20 cellular contexts compared by ENCODE assay signal in genomic region chr4:77742054-77742453, GRCh38.
"Had no signal": no experiment of that assay in that cellular context is flagged by ENCODE, and none has a peak within 500 bp of the region (broad histone marks: within the 10 kb centered on the region; RNA-seq: fewer than 3 reads in every experiment).

No MANE protein-coding gene starts in this region.

- H3K9ac ChIP-seq: neural progenitor cell, SK-N-SH had no signal

- H3K27ac ChIP-seq: neural progenitor cell, pancreas had no signal

- H3K27me3 Mint-ChIP-seq: activated T-helper 17 cell treated with anti-CD3 and anti-CD28 coated beads, Interleukin-2, amount 50 U/mL, for 72 hours; brain; effector memory CD8-positive, alpha-beta T cell; stimulated activated memory B cell treated with anti-CD40 and anti-IgM and Interleukin-4, amounts not matched to agents 10 μg/mL and 1 μg/mL and 100 μg/mL, for 72 hours; T-cell had no signal

- H3K9me3 ChIP-seq: pancreas, SK-N-SH had no signal

- H3K4me3 Mint-ChIP-seq: activated naive CD4-positive, alpha-beta T cell treated with anti-CD3 and anti-CD28 coated beads for 36 hours; activated T-helper 17 cell treated with anti-CD3 and anti-CD28 coated beads, Interleukin-2, amount 50 U/mL, for 72 hours; brain; effector memory CD8-positive, alpha-beta T cell; immature natural killer cell; neural progenitor cell; stimulated activated memory B cell treated with anti-CD40 and anti-IgM and Interleukin-4, amounts not matched to agents 10 μg/mL and 1 μg/mL and 100 μg/mL, for 72 hours; T-cell had no signal

- H3K4me1 ChIP-seq: neural progenitor cell had no signal

- H3K27ac Mint-ChIP-seq: activated naive CD4-positive, alpha-beta T cell treated with anti-CD3 and anti-CD28 coated beads for 36 hours; activated T-helper 17 cell treated with anti-CD3 and anti-CD28 coated beads, Interleukin-2, amount 50 U/mL, for 72 hours; brain; effector memory CD8-positive, alpha-beta T cell; neural progenitor cell; stimulated activated memory B cell treated with anti-CD40 and anti-IgM and Interleukin-4, amounts not matched to agents 10 μg/mL and 1 μg/mL and 100 μg/mL, for 72 hours; T-cell had no signal

- H3K4me1 Mint-ChIP-seq: neural progenitor cell; stimulated activated memory B cell treated with anti-CD40 and anti-IgM and Interleukin-4, amounts not matched to agents 10 μg/mL and 1 μg/mL and 100 μg/mL, for 72 hours had no signal

- DNase-seq: activated CD4-positive, alpha-beta T cell treated with anti-CD3 and anti-CD28 coated beads, Interleukin-2, amount 50 U/mL, for 1 hour; activated naive CD4-positive, alpha-beta T cell treated with anti-CD3 and anti-CD28 coated beads for 36 hours; activated T-cell treated with anti-CD3 and anti-CD28 coated beads for 4 hours; cerebellar nuclear complex; dermis blood vessel endothelial cell; effector memory CD8-positive, alpha-beta T cell; foreskin melanocyte; immature natural killer cell; midbrain; pancreas; SK-N-SH; stimulated activated CD4-positive, alpha-beta T cell treated with anti-CD3 and anti-CD28 coated beads, Interleukin-2, amount 100 ng/mL, for 48 hours; T-cell; T1000 had no signal

- H3K36me3 ChIP-seq: neural progenitor cell had no signal

- ATAC-seq: activated CD4-positive, CD25-positive, alpha-beta regulatory T cell treated with anti-CD3 and anti-CD28 coated beads, Interleukin-2, amount 50 U/mL, for 24 hours; activated T-helper 17 cell treated with anti-CD3 and anti-CD28 coated beads, Interleukin-2, amount 50 U/mL, for 72 hours; effector memory CD8-positive, alpha-beta T cell; pancreas; stimulated activated memory B cell treated with anti-CD40 and anti-IgM and Interleukin-4, amounts not matched to agents 10 μg/mL and 1 μg/mL and 100 μg/mL, for 72 hours; T-cell had no signal

- H3K9me3 Mint-ChIP-seq: activated naive CD4-positive, alpha-beta T cell treated with anti-CD3 and anti-CD28 coated beads for 36 hours; activated T-helper 17 cell treated with anti-CD3 and anti-CD28 coated beads, Interleukin-2, amount 50 U/mL, for 72 hours; brain; effector memory CD8-positive, alpha-beta T cell; immature natural killer cell; neural progenitor cell; stimulated activated memory B cell treated with anti-CD40 and anti-IgM and Interleukin-4, amounts not matched to agents 10 μg/mL and 1 μg/mL and 100 μg/mL, for 72 hours; T-cell had no signal

- H3K4me3 ChIP-seq: lung, neural progenitor cell, pancreas had no signal

- H3K27me3 ChIP-seq: neural progenitor cell, pancreas had no signal
